8 cellular contexts compared by ENCODE assay signal in genomic region chr16:89560413-89561194, GRCh38.
DNase-seq lines count a peak whose midpoint lies in the region; ATAC-seq and TF ChIP-seq lines count a peak whose summit lies in the region.

Gene RPL13, plus strand, starts transcription at chr16:89560682. Its CDS starts 278 bp downstream, at chr16:89560960.

- peak within 1 kb of the TSS; percentile 89 for H3K4me3 ChIP-seq in choroid plexus epithelial cell (ENCODE audit: low read depth, low read length)

- no peak for TF ChIP-seq CTCF in choroid plexus epithelial cell (conservative IDR thresholded peaks at IDR 0.05; ENCODE audit: low read depth, low read length)

- DNase-seq in Ammon's horn (ENCODE audit: low spot score) (peak; percentile 94), NCI-H524 treated with DMSO at 0.1 percent for 48 hours (lab: John Stamatoyannopoulos, UW) (peak; percentile 74), choroid plexus epithelial cell (ENCODE audit: low read depth) (peak; percentile 98), kidney glomerular epithelial cell (lab: John Stamatoyannopoulos, UW) (peak; percentile 91)
- DNase-seq in activated CD4-positive, alpha-beta T cell treated with anti-CD3 and anti-CD28 coated beads for 4 hours = peak; percentile 90 to 92
- DNase-seq in stimulated activated CD4-positive, alpha-beta T cell treated with anti-CD3 and anti-CD28 coated beads, Interleukin-15, amount 100 ng/mL, for 48 hours (ENCODE audit: low read depth in 2 of 2) = peak; percentile 90

- peak; percentile 99 for TF ChIP-seq POLR2A in GM19193 (IDR thresholded peaks at IDR 0.05; ENCODE audit: extremely low read depth, insufficient read depth, insufficient read length)

- peak; percentile 79 for ATAC-seq in HG03439 (IDR thresholded peaks at IDR 0.05; ENCODE audit: unreplicated experiment)

Comparison
In these comparisons a context has a peak if more than half of its experiments do, and no peak if none do; other contexts are left out.
1. Peak in every context shown above with its lines: DNase-seq, ATAC-seq and H3K4me3 ChIP-seq.